ENCODE assay signal across 8 cellular contexts in the genomic region with DNA sequence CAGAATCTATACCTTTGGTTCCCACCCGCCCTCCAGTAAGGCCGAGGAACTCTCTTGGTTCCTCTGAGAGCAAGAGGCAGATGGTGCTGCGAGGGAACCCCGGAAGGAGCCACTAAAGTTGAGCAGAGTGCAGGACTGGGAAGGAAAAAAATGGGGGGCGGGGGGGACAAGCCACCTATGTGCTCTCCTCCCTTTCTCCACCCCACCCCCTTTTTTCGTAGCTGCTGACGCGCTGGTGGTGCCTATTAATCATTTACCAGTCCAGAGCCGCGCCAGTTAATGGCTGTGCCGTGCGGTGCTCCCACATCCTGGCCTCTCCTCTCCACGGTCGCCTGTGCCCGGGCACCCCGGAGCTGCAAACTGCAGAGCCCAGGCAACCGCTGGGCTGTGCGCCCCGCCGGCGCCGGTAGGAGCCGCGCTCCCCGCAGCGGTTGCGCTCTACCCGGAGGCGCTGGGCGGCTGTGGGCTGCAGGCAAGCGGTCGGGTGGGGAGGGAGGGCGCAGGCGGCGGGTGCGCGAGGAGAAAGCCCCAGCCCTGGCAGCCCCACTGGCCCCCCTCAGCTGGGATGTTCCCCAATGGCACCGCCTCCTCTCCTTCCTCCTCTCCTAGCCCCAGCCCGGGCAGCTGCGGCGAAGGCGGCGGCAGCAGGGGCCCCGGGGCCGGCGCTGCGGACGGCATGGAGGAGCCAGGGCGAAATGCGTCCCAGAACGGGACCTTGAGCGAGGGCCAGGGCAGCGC. TPM values are rescaled to one million over a fixed set of nuclear protein-coding genes. Genes with fewer than 3 reads are reported as not detected.
DNase-seq lines count a peak whose midpoint lies in the region; ATAC-seq and TF ChIP-seq lines count a peak whose summit lies in the region.

No MANE protein-coding gene starts in this region.

- peaks cover 13% of the 10 kb centered on the region for H3K4me1 Mint-ChIP-seq in Caco-2 (ENCODE audit: low read depth, unreplicated experiment)
- peaks cover 3 to 42% (median 34%) of the 10 kb centered on the region in 7 donors for H3K4me1 Mint-ChIP-seq in naive thymus-derived CD4-positive, alpha-beta T cell
- peaks cover 3% of the 10 kb centered on the region for H3K4me1 Mint-ChIP-seq in activated CD4-positive, alpha-beta T cell treated with anti-CD3 and anti-CD28 coated beads, Interleukin-2, amount 10 ng/mL, durations not matched to agents 24 days and 14 days

- peaks cover 16% of the 10 kb centered on the region for H3K36me3 Mint-ChIP-seq in Caco-2 (ENCODE audit: insufficient read depth, unreplicated experiment)
- peaks cover 0 to 14% (median 0%) of the 10 kb centered on the region in 5 donors for H3K36me3 Mint-ChIP-seq in naive thymus-derived CD4-positive, alpha-beta T cell
- H3K36me3 Mint-ChIP-seq in activated CD4-positive, alpha-beta T cell treated with anti-CD3 and anti-CD28 coated beads, Interleukin-2, amount 10 ng/mL, durations not matched to agents 24 days and 14 days (ENCODE audit: low read depth): peaks cover 2% of the 10 kb centered on the region

- POLR2A ChIA-PET in Caco-2 (lab: Charles Lee): interaction anchor here (0.6 kb wide), 1 partner anchor 239 kb away, joined by 7 read pairs; no protein-coding TSS in a partner anchor
- POLR2A ChIA-PET in naive thymus-derived CD4-positive, alpha-beta T cell (lab: Charles Lee): no interaction called here

- H3K27me3 ChIP-seq in Caco-2 (replicated peaks; ENCODE audit: control insufficient read depth, insufficient read depth, low read length): no peaks in the 10 kb centered on the region
- H3K27me3 ChIP-seq in naive thymus-derived CD4-positive, alpha-beta T cell (ENCODE audit: control insufficient read depth in 2 of 2, insufficient read depth in 2 of 2, low read length in 2 of 2): peaks cover 3 to 7% of the 10 kb centered on the region in 2 donors

- H3K4me3 Mint-ChIP-seq in Caco-2 (ENCODE audit: unreplicated experiment): peak overlapping the region; percentile 94
- H3K4me3 Mint-ChIP-seq in naive thymus-derived CD4-positive, alpha-beta T cell: peak overlapping the region in 9 of 10 donors; percentile 21 to 87 (median 76)
- no peak overlapping the region for H3K4me3 Mint-ChIP-seq in activated CD4-positive, alpha-beta T cell treated with anti-CD3 and anti-CD28 coated beads, Interleukin-2, amount 10 ng/mL, durations not matched to agents 24 days and 14 days

- H3K27me3 Mint-ChIP-seq in Caco-2 (ENCODE audit: insufficient read depth, unreplicated experiment): no peaks in the 10 kb centered on the region
- H3K27me3 Mint-ChIP-seq in naive thymus-derived CD4-positive, alpha-beta T cell: peaks cover 56 to 71% (median 65%) of the 10 kb centered on the region in 5 donors
- peaks cover 65% of the 10 kb centered on the region for H3K27me3 Mint-ChIP-seq in activated CD4-positive, alpha-beta T cell treated with anti-CD3 and anti-CD28 coated beads, Interleukin-2, amount 10 ng/mL, durations not matched to agents 24 days and 14 days

- ATAC-seq in esophagus mucosa (peak; percentile 20), HG03280 (IDR thresholded peaks at IDR 0.05; ENCODE audit: unreplicated experiment) (no peak)
- peak; percentile 54 for ATAC-seq in naive thymus-derived CD4-positive, alpha-beta T cell

- CTCF ChIA-PET in Caco-2 (lab: Charles Lee): interaction anchor here (0.6 kb wide), 2 partner anchors 240 to 1021 kb away, joined by 3 to 4 read pairs; no protein-coding TSS in a partner anchor
- CTCF ChIA-PET in naive thymus-derived CD4-positive, alpha-beta T cell (lab: Charles Lee): no interaction called here

- BruUV-seq in Caco-2 (replicated peaks; lab: Mats Ljungman, UMichigan): no TSS peak

- no peaks in the 10 kb centered on the region; the same call in 1 of the 2 replicates for H3K36me3 ChIP-seq in Caco-2 (ENCODE audit: control insufficient read depth, insufficient read depth, low read length)
- H3K36me3 ChIP-seq in naive thymus-derived CD4-positive, alpha-beta T cell (ENCODE audit: control insufficient read depth in 2 of 3, insufficient read depth in 3 of 3, low read length in 3 of 3): no peaks in the 10 kb centered on the region

- peaks cover 7% of the 10 kb centered on the region for H3K4me1 ChIP-seq in Caco-2
- H3K4me1 ChIP-seq in naive thymus-derived CD4-positive, alpha-beta T cell (ENCODE audit: control insufficient read depth in 2 of 2, insufficient read depth in 2 of 2, low read length in 2 of 2): peaks cover 0 to 6% of the 10 kb centered on the region in 2 donors

- H3K9me3 Mint-ChIP-seq in Caco-2 (ENCODE audit: unreplicated experiment): no peaks in the 10 kb centered on the region
- H3K9me3 Mint-ChIP-seq in naive thymus-derived CD4-positive, alpha-beta T cell: peaks cover 0 to 10% (median 3%) of the 10 kb centered on the region in 11 donors
- peaks cover 3% of the 10 kb centered on the region for H3K9me3 Mint-ChIP-seq in activated CD4-positive, alpha-beta T cell treated with anti-CD3 and anti-CD28 coated beads, Interleukin-2, amount 10 ng/mL, durations not matched to agents 24 days and 14 days

- TF ChIP-seq CTCF in Caco-2 (IDR thresholded peaks at IDR 0.05; ENCODE audit: insufficient read depth in 1 of 2, low read depth in 1 of 2, low read length in 1 of 2, severe bottlenecking in 1 of 2, unreplicated experiment in 1 of 2): peak in 1 of 2 experiments; percentile 35

- H3K27ac ChIP-seq in naive thymus-derived CD4-positive, alpha-beta T cell (ENCODE audit: low read depth, low read length): no peak overlapping the region

- H3K27ac Mint-ChIP-seq in Caco-2 (ENCODE audit: unreplicated experiment): peak overlapping the region; percentile 86
- no peak overlapping the region for H3K27ac Mint-ChIP-seq in naive thymus-derived CD4-positive, alpha-beta T cell
- no peak overlapping the region for H3K27ac Mint-ChIP-seq in activated CD4-positive, alpha-beta T cell treated with anti-CD3 and anti-CD28 coated beads, Interleukin-2, amount 10 ng/mL, durations not matched to agents 24 days and 14 days

- DNase-seq in Caco-2: peak; percentile 85 to 88
- DNase-seq in NCI-H345 (lab: John Stamatoyannopoulos, UW): peak; percentile 58
- no peak for DNase-seq in naive thymus-derived CD4-positive, alpha-beta T cell
- DNase-seq in RPMI8226: no peak
- no peak for DNase-seq in stimulated activated CD4-positive, alpha-beta T cell treated with anti-CD3 and anti-CD28 coated beads, Interleukin-4, amount 100 ng/mL, for 4 hours
- DNase-seq in activated CD4-positive, alpha-beta T cell treated with anti-CD3 and anti-CD28 coated beads, Interleukin-2, amount 10 ng/mL, durations not matched to agents 24 days and 14 days: no peak

- intact Hi-C loops in Caco-2 (cut with micrococcal nuclease; ENCODE audit: unreplicated experiment): loop anchor here (5.0 kb wide), 2 partner anchors 242 to 962 kb away; no protein-coding TSS in a partner anchor
- intact Hi-C loops in naive thymus-derived CD4-positive, alpha-beta T cell (cut with micrococcal nuclease): loop anchor here in 1 of 2 donors (5.0 kb wide), 1 partner anchor 617 kb away; no protein-coding TSS in a partner anchor
- intact Hi-C loops in activated CD4-positive, alpha-beta T cell treated with anti-CD3 and anti-CD28 coated beads, Interleukin-2, amount 10 ng/mL, durations not matched to agents 24 days and 14 days (cut with micrococcal nuclease): no loop called here

- H3K4me3 ChIP-seq in Caco-2 (ENCODE audit: low read depth, low read length): peak overlapping the region; percentile 49
- no peak overlapping the region for H3K4me3 ChIP-seq in naive thymus-derived CD4-positive, alpha-beta T cell (ENCODE audit: low read length)

- no peaks in the 10 kb centered on the region for H3K9me3 ChIP-seq in Caco-2
- no peaks in the 10 kb centered on the region for H3K9me3 ChIP-seq in naive thymus-derived CD4-positive, alpha-beta T cell (ENCODE audit: control insufficient read depth in 2 of 3, low read length in 3 of 3)

RNA-seq across cellular contexts. Expression of gene SSTR1, which starts 1.3 kb away (rescaled TPM):
- 8.5 and 9.6 TPM in 2 replicates for total RNA-seq in Caco-2 (2022)
- total RNA-seq in esophagus mucosa: 0.08 TPM
- total RNA-seq in naive thymus-derived CD4-positive, alpha-beta T cell: not detected
- not detected for polyA plus RNA-seq in naive thymus-derived CD4-positive, alpha-beta T cell
- total RNA-seq in activated CD4-positive, alpha-beta T cell treated with anti-CD3 and anti-CD28 coated beads, Interleukin-2, amount 10 ng/mL, durations not matched to agents 24 days and 14 days: not detected in 2 replicates

RNA-seq across cellular contexts. Expression of gene CLEC14A, which starts 46.9 kb away (rescaled TPM):
- total RNA-seq in Caco-2 (2022) (not detected in 2 replicates), esophagus mucosa (4.1 TPM)
- total RNA-seq in naive thymus-derived CD4-positive, alpha-beta T cell: not detected
- polyA plus RNA-seq in naive thymus-derived CD4-positive, alpha-beta T cell: not detected
- total RNA-seq in activated CD4-positive, alpha-beta T cell treated with anti-CD3 and anti-CD28 coated beads, Interleukin-2, amount 10 ng/mL, durations not matched to agents 24 days and 14 days: not detected in 2 replicates

Comparison
In these comparisons a context has a peak if more than half of its experiments do, and no peak if none do; other contexts are left out.
1. DNase-seq: peak in Caco-2 (2 of 2) and NCI-H345 (single experiment); none in naive thymus-derived CD4-positive, alpha-beta T cell (0 of 9), RPMI8226 (single experiment), stimulated activated CD4-positive, alpha-beta T cell treated with anti-CD3 and anti-CD28 coated beads, Interleukin-4, amount 100 ng/mL, for 4 hours (0 of 2) and activated CD4-positive, alpha-beta T cell treated with anti-CD3 and anti-CD28 coated beads, Interleukin-2, amount 10 ng/mL, durations not matched to agents 24 days and 14 days (single experiment).